ENCODE assay signal across 24 cellular contexts in the genomic region with DNA sequence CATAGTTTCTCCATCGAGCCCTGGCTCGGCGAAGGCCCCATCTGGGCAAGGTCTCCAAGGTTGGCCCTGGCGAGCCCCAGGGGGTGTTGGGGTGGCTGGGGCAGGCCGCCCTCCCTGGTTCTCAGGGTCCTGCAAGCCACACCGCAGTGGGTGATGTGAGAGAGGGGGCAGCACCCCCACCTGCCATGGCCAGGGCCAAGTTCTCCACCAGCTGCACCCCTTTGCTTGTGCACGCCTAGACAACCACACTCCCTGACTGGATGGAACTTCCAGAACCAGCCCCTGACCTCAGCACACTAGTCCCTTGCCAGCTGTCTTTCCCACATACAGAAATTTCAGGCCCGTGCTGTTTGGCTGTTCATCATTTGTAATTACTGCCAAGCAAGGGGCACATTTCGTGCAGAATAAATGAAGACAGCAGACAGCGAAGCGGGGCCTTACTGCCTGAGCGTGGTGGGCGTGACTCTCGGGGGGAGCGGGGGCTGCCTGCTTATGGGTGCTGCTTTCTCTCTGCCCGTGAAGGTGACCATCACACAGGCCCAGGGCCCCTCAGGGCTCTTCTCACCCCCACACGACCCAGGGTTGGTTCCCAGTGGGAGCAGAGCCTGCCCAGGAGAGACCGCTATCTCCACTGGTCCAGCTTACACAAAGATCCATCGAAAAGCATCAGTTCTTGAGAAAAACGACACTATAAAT.
"Had no signal": no experiment of that assay in that cellular context is flagged by ENCODE, and none has a peak within 500 bp of the region (broad histone marks: within the 10 kb centered on the region; RNA-seq: fewer than 3 reads in every experiment).

No MANE protein-coding gene starts in this region.

- H3K36me3 ChIP-seq: brain microvascular endothelial cell, cardiac muscle cell, MG63 had no signal

- H3K36me3 Mint-ChIP-seq: activated naive CD8-positive, alpha-beta T cell had no signal

- H3K4me3 ChIP-seq: cardiac muscle cell, MG63 had no signal

- H3K9me3 ChIP-seq: MG63 had no signal

- H3K9me3 Mint-ChIP-seq: activated CD4-positive, alpha-beta memory T cell treated with anti-CD3 and anti-CD28 coated beads, Interleukin-2, amount 10 ng/mL, durations not matched to agents 7 days and 5 days; activated CD4-positive, alpha-beta T cell treated with anti-CD3 and anti-CD28 coated beads, Interleukin-2, amount 10 ng/mL, durations not matched to agents 7 days and 5 days; activated naive CD4-positive, alpha-beta T cell treated with anti-CD3 and anti-CD28 coated beads for 36 hours; activated T-helper 17 cell treated with anti-CD3 and anti-CD28 coated beads, Interleukin-2, amount 50 U/mL, for 72 hours had no signal

- ATAC-seq: activated T-helper 17 cell treated with anti-CD3 and anti-CD28 coated beads, Interleukin-2, amount 50 U/mL, for 72 hours had no signal

- H3K27ac Mint-ChIP-seq: activated CD4-positive, alpha-beta memory T cell treated with anti-CD3 and anti-CD28 coated beads, Interleukin-2, amount 10 ng/mL, durations not matched to agents 7 days and 5 days; activated CD4-positive, alpha-beta T cell treated with anti-CD3 and anti-CD28 coated beads, Interleukin-2, amount 10 ng/mL, durations not matched to agents 7 days and 5 days; activated naive CD4-positive, alpha-beta T cell treated with anti-CD3 and anti-CD28 coated beads for 36 hours; activated naive CD8-positive, alpha-beta T cell; activated T-helper 17 cell treated with anti-CD3 and anti-CD28 coated beads, Interleukin-2, amount 50 U/mL, for 72 hours had no signal

- DNase-seq: activated CD4-positive, alpha-beta memory T cell treated with anti-CD3 and anti-CD28 coated beads, Interleukin-2, amount 10 ng/mL, durations not matched to agents 7 days and 5 days; activated CD4-positive, alpha-beta T cell treated with anti-CD3 and anti-CD28 coated beads, Interleukin-2, amount 10 ng/mL, durations not matched to agents 7 days and 5 days; activated CD4-positive, CD25-positive, alpha-beta regulatory T cell; activated gamma-delta T cell; activated naive CD4-positive, alpha-beta T cell treated with anti-CD3 and anti-CD28 coated beads for 36 hours; activated T-cell treated with anti-CD3 and anti-CD28 coated beads for 4 hours; activated T-cell treated with anti-CD3 and anti-CD28 coated beads, Interleukin-2, amount 50 U/mL, for 48 hours; amygdala; brain microvascular endothelial cell; MG63; MV-4-11; NCI-H1092 treated with DMSO at 0.1 percent for 48 hours; NCI-H1436; NCI-H187 treated with DMSO at 0.1 percent for 48 hours; NCI-H345; NCI-H510A; NCI-H526 treated with DMSO at 0.1 percent for 48 hours; NCI-H82; SIG-M5; T-helper 1 cell had no signal

- H3K27me3 Mint-ChIP-seq: activated CD4-positive, alpha-beta T cell treated with anti-CD3 and anti-CD28 coated beads, Interleukin-2, amount 10 ng/mL, durations not matched to agents 7 days and 5 days; activated T-helper 17 cell treated with anti-CD3 and anti-CD28 coated beads, Interleukin-2, amount 50 U/mL, for 72 hours had no signal

- H3K27ac ChIP-seq: brain microvascular endothelial cell, cardiac muscle cell, VCaP had no signal

- H3K27me3 ChIP-seq: brain microvascular endothelial cell, cardiac muscle cell, MG63 had no signal

- H3K4me1 Mint-ChIP-seq: activated CD4-positive, alpha-beta memory T cell treated with anti-CD3 and anti-CD28 coated beads, Interleukin-2, amount 10 ng/mL, durations not matched to agents 7 days and 5 days; activated CD4-positive, alpha-beta T cell treated with anti-CD3 and anti-CD28 coated beads, Interleukin-2, amount 10 ng/mL, durations not matched to agents 7 days and 5 days; activated T-helper 17 cell treated with anti-CD3 and anti-CD28 coated beads, Interleukin-2, amount 50 U/mL, for 72 hours had no signal

- H3K4me3 Mint-ChIP-seq: activated CD4-positive, alpha-beta memory T cell treated with anti-CD3 and anti-CD28 coated beads, Interleukin-2, amount 10 ng/mL, durations not matched to agents 7 days and 5 days; activated CD4-positive, alpha-beta T cell treated with anti-CD3 and anti-CD28 coated beads, Interleukin-2, amount 10 ng/mL, durations not matched to agents 7 days and 5 days; activated naive CD4-positive, alpha-beta T cell treated with anti-CD3 and anti-CD28 coated beads for 36 hours; activated naive CD8-positive, alpha-beta T cell; activated T-helper 17 cell treated with anti-CD3 and anti-CD28 coated beads, Interleukin-2, amount 50 U/mL, for 72 hours had no signal
